Comparison of ENCODE assay signal across 8 cellular contexts in the genomic region with DNA sequence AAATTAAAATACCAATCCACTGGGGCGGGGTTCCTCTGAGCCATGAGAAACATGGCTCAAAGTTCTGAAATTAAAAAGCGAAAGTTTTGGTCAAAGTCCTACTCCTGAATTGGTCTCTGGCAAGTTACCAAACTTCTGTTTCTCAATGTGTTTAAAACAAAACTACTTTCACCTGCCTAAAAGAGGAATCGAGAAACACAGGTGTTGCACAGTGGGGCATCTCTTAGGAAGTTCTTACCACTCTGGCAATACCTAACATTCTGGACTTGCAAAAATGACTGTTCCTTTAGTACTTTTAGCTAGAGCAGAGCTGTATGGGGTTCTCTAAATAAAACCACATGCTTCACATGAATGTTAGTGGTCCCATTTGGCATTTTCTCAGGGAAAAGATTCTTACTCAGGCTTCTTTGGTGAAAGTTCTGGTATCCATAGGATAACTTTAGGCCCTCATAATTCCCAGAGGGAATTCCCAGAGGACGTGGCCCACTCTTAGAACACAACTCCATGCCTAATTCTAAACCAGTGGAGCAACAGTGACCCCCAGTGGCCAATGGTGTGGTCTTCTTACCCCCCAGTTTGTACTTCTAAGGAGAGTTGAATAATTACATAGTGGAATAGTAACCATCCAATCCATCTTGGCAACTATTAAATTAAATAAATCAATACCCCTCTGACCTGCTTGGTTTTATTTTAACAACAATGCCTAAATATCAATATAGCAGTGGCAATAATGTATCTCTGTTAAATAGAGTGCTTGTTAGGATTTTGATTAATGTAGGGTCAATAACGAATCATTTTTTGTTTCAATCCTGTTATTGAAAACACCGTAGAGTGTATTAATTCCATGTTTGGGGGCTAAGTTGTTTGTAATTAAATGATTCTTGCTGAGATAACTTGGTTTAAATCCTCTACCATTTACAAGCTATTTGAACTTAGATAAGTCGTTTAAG.
DNase-seq lines count a peak whose midpoint lies in the region; ATAC-seq and TF ChIP-seq lines count a peak whose summit lies in the region.

No MANE protein-coding gene starts in this region.

- DNase-seq in NCI-H2171 treated with DMSO at 0.1 percent for 48 hours (lab: John Stamatoyannopoulos, UW) = peak; percentile 32
- DNase-seq in NCI-H2171 (lab: John Stamatoyannopoulos, UW) = no peak
- DNase-seq in SHP77 treated with DMSO at 0.1 percent for 48 hours (lab: John Stamatoyannopoulos, UW) = peak; percentile 20
- DNase-seq in astrocyte of the cerebellum (ENCODE audit: low read depth) = peak; percentile 66
- DNase-seq in iris pigment epithelial cell (ENCODE audit: low read depth) = peak; percentile 56
- DNase-seq in stimulated activated CD4-positive, alpha-beta T cell treated with anti-CD3 and anti-CD28 coated beads, Interleukin-2, amount 100 ng/mL, for 48 hours = peak; percentile 32 to 48

- no peak overlapping the region for H3K4me3 ChIP-seq in astrocyte of the cerebellum (ENCODE audit: low read depth, low read length)

- in situ Hi-C loops in astrocyte of the cerebellum (cut with HindIII; ENCODE audit: low sequenced_read_pairs) = loop anchor here (25.0 kb wide), 1 partner anchor 310 kb away; no protein-coding TSS in a partner anchor

- TF ChIP-seq CTCF in astrocyte of the cerebellum (IDR thresholded peaks at IDR 0.05; ENCODE audit: low read depth, low read length, missing control alignments) = peak; percentile 84

- ATAC-seq in GM21423 (IDR thresholded peaks at IDR 0.05; ENCODE audit: unreplicated experiment) (peak; percentile 99), HG03575 (IDR thresholded peaks at IDR 0.05; ENCODE audit: extremely low read depth, insufficient number of reproducible peaks, low FRiP score, unreplicated experiment) (peak; percentile 100)
